ENCODE assay signal across 35 cellular contexts in the genomic region with DNA sequence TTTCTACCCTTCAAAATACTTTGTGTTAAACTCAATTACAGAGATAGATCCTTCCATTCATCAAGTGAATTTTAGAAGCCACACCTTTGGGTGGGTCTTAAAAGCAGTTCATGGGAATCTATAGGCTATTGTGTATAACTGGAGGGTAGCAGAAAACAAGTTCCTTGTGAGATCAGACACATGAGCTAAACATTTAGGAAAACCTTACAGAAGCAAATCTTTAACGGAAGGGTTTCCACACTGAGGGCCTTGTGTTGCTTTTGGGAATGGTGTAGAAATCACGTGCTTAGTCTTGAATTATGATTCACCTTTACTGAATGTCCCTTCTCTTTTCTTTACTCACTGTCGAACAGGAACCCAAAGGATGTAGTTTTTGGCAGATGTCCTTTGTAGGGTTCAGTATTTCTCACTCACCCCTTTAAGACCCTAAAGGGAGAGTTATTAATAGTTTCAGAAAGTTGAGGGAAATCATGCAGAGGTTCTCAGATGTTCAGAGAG.
"Had no signal": no experiment of that assay in that cellular context is flagged by ENCODE, and none has a peak within 500 bp of the region (broad histone marks: within the 10 kb centered on the region; RNA-seq: fewer than 3 reads in every experiment).

No MANE protein-coding gene starts in this region.

- H3K4me3 Mint-ChIP-seq: activated CD8-positive, alpha-beta T cell treated with anti-CD3 and anti-CD28 coated beads for 36 hours; activated naive CD4-positive, alpha-beta T cell treated with anti-CD3 and anti-CD28 coated beads, Interleukin-2, amount 50 U/mL, for 24 hours; activated naive CD8-positive, alpha-beta T cell treated with anti-CD3 and anti-CD28 coated beads, Interleukin-2, amount 10 ng/mL, durations not matched to agents 7 days and 5 days; activated T-cell treated with anti-CD3 and anti-CD28 coated beads, Interleukin-2, amount 50 U/mL, for 72 hours; activated T-helper 17 cell treated with anti-CD3 and anti-CD28 coated beads, Interleukin-2, amount 50 U/mL, for 72 hours; brain had no signal

- H3K4me3 ChIP-seq: K562, Peyer's patch, SJSA1 had no signal

- H3K27me3 ChIP-seq: Peyer's patch had no signal

- H3K4me1 Mint-ChIP-seq: activated naive CD4-positive, alpha-beta T cell treated with anti-CD3 and anti-CD28 coated beads, Interleukin-2, amount 50 U/mL, for 24 hours; activated naive CD8-positive, alpha-beta T cell treated with anti-CD3 and anti-CD28 coated beads, Interleukin-2, amount 10 ng/mL, durations not matched to agents 7 days and 5 days; activated T-helper 17 cell treated with anti-CD3 and anti-CD28 coated beads, Interleukin-2, amount 50 U/mL, for 72 hours; brain had no signal

- H3K27ac ChIP-seq: Peyer's patch, SJSA1, WERI-Rb-1 had no signal

- H3K36me3 Mint-ChIP-seq: activated naive CD4-positive, alpha-beta T cell treated with anti-CD3 and anti-CD28 coated beads, Interleukin-2, amount 50 U/mL, for 24 hours; activated naive CD8-positive, alpha-beta T cell treated with anti-CD3 and anti-CD28 coated beads, Interleukin-2, amount 10 ng/mL, durations not matched to agents 7 days and 5 days; brain had no signal

- DNase-seq: activated CD4-positive, alpha-beta T cell treated with anti-CD3 and anti-CD28 coated beads for 1 hour; activated CD4-positive, alpha-beta T cell treated with anti-CD3 and anti-CD28 coated beads for 48 hours; activated CD4-positive, CD25-positive, alpha-beta regulatory T cell; activated CD8-positive, alpha-beta T cell treated with anti-CD3 and anti-CD28 coated beads for 36 hours; activated effector memory CD4-positive, alpha-beta T cell treated with anti-CD3 and anti-CD28 coated beads, Interleukin-2, amount 50 U/mL, for 16 hours; activated naive CD4-positive, alpha-beta T cell; activated naive CD8-positive, alpha-beta T cell treated with anti-CD3 and anti-CD28 coated beads, Interleukin-2, amount 10 ng/mL, durations not matched to agents 7 days and 5 days; activated T-cell treated with anti-CD3 and anti-CD28 coated beads, Interleukin-2, amount 50 U/mL, for 1 hour; activated T-cell treated with anti-CD3 and anti-CD28 coated beads, Interleukin-2, amount 50 U/mL, for 72 hours; amygdala; central memory CD4-positive, alpha-beta T cell; NCI-H1048; NCI-H1105 treated with DMSO at 0.1 percent for 48 hours; NCI-H1436 treated with DMSO at 0.1 percent for 48 hours; NCI-H1694 treated with DMSO at 0.1 percent for 48 hours; NCI-H2029 treated with DMSO at 0.1 percent for 48 hours; NCI-H2107; NCI-H2171; NCI-H510A; NCI-H526; NCI-H748 treated with DMSO at 0.1 percent for 48 hours; NK-92 treated with Interleukin-12 subunit alpha and Interleukin-12 subunit beta, amount 100 ng/mL, for 24 hours; PC-3; Peyer's patch; RPMI8226; SHP77 treated with DMSO at 0.1 percent for 48 hours; SW 1271; T1000; WERI-Rb-1 had no signal

- H3K27ac Mint-ChIP-seq: activated CD8-positive, alpha-beta T cell treated with anti-CD3 and anti-CD28 coated beads for 36 hours; activated naive CD4-positive, alpha-beta T cell treated with anti-CD3 and anti-CD28 coated beads, Interleukin-2, amount 50 U/mL, for 24 hours; activated naive CD8-positive, alpha-beta T cell treated with anti-CD3 and anti-CD28 coated beads, Interleukin-2, amount 10 ng/mL, durations not matched to agents 7 days and 5 days; activated T-cell treated with anti-CD3 and anti-CD28 coated beads, Interleukin-2, amount 50 U/mL, for 72 hours; activated T-helper 17 cell treated with anti-CD3 and anti-CD28 coated beads, Interleukin-2, amount 50 U/mL, for 72 hours; brain had no signal

- H3K9me3 Mint-ChIP-seq: activated CD8-positive, alpha-beta T cell treated with anti-CD3 and anti-CD28 coated beads for 36 hours; activated naive CD4-positive, alpha-beta T cell treated with anti-CD3 and anti-CD28 coated beads, Interleukin-2, amount 50 U/mL, for 24 hours; activated naive CD8-positive, alpha-beta T cell treated with anti-CD3 and anti-CD28 coated beads, Interleukin-2, amount 10 ng/mL, durations not matched to agents 7 days and 5 days; activated T-cell treated with anti-CD3 and anti-CD28 coated beads, Interleukin-2, amount 50 U/mL, for 72 hours; activated T-helper 17 cell treated with anti-CD3 and anti-CD28 coated beads, Interleukin-2, amount 50 U/mL, for 72 hours had no signal

- H3K27me3 Mint-ChIP-seq: activated CD8-positive, alpha-beta T cell treated with anti-CD3 and anti-CD28 coated beads for 36 hours; activated naive CD4-positive, alpha-beta T cell treated with anti-CD3 and anti-CD28 coated beads, Interleukin-2, amount 50 U/mL, for 24 hours had no signal

- ATAC-seq: activated CD8-positive, alpha-beta T cell treated with anti-CD3 and anti-CD28 coated beads for 36 hours; activated T-cell treated with anti-CD3 and anti-CD28 coated beads, Interleukin-2, amount 50 U/mL, for 72 hours; activated T-helper 17 cell treated with anti-CD3 and anti-CD28 coated beads, Interleukin-2, amount 50 U/mL, for 72 hours; PC-3; SK-N-SH treated with all-trans-retinoic acid at 6 μM for 48 hours had no signal

- H3K36me3 ChIP-seq: Peyer's patch, SJSA1, WERI-Rb-1 had no signal

- H3K9me3 ChIP-seq: Peyer's patch, SJSA1 had no signal
